8 cellular contexts compared by ENCODE assay signal in genomic region chr15:42921049-42921731, GRCh38. TPM values are rescaled to one million over a fixed set of nuclear protein-coding genes. Genes with fewer than 3 reads are reported as not detected.
DNase-seq lines count a peak whose midpoint lies in the region; ATAC-seq and TF ChIP-seq lines count a peak whose summit lies in the region.

No MANE protein-coding gene starts in this region.

- DNase-seq in AG09309 (ENCODE audit: low read depth) (no peak), GM23338 (ENCODE audit: low spot score) (peak; percentile 44), T-helper 9 cell (peak; percentile 20), left lobe of liver (ENCODE audit: low spot score) (peak; percentile 51), NCI-H446 treated with DMSO at 0.1 percent for 48 hours (lab: John Stamatoyannopoulos, UW) (no peak), GOT3 (lab: John Stamatoyannopoulos, UW) (no peak)
- peak; percentile 30 for DNase-seq in central memory CD4-positive, alpha-beta T cell
- peak in 2 of 3 experiments; percentile 22 to 27 for DNase-seq in stimulated activated CD4-positive, alpha-beta T cell treated with anti-CD3 and anti-CD28 coated beads, TNF-alpha, amount 100 ng/mL, for 24 hours (ENCODE audit: low read depth in 3 of 3)

- no peaks in the 10 kb centered on the region for H3K9me2 ChIP-seq in GM23338 (ENCODE audit: insufficient read depth)

- no peak for TF ChIP-seq CTCF in AG09309 (IDR thresholded peaks at IDR 0.05; ENCODE audit: control insufficient read depth, insufficient read depth, low read depth, low read length, missing control alignments)
- TF ChIP-seq CTCF in GM23338 (conservative IDR thresholded peaks at IDR 0.05; ENCODE audit: low read depth in 2 of 2) = no peak

- H3K27me3 Mint-ChIP-seq in GM23338 (ENCODE audit: insufficient read depth, low read depth, poor library complexity) = peaks cover 9% of the 10 kb centered on the region

- H3F3A ChIP-seq in GM23338 (replicated peaks; ENCODE audit: low read depth) = no peaks in the 10 kb centered on the region

- H4K20me1 ChIP-seq in GM23338 (replicated peaks; ENCODE audit: insufficient read depth) = peaks cover 8% of the 10 kb centered on the region; the same call in 1 of the 2 replicates

- H2AFZ ChIP-seq in GM23338 = peak overlapping the region; percentile 97

- H3K4me3 ChIP-seq in AG09309 (ENCODE audit: control insufficient read depth, low read depth, low read length) = peak overlapping the region; percentile 86
- peak overlapping the region; percentile 89 for H3K4me3 ChIP-seq in GM23338

- H3K4me2 ChIP-seq in GM23338 = peak overlapping the region; percentile 87

- H3K79me2 ChIP-seq in GM23338 (replicated peaks; ENCODE audit: insufficient read depth) = peaks cover 38% of the 10 kb centered on the region

- peaks cover 4% of the 10 kb centered on the region; the same call in 1 of the 2 replicates for H3K4me1 ChIP-seq in GM23338 (ENCODE audit: insufficient read depth)

- H3K27me3 ChIP-seq in GM23338 (ENCODE audit: insufficient read depth) = peaks cover 12% of the 10 kb centered on the region; the same call in 1 of the 2 replicates

- H3K27ac Mint-ChIP-seq in GM23338 = no peak overlapping the region

- H3K27ac ChIP-seq in GM23338 (ENCODE audit: low read depth) = no peak overlapping the region

- no peaks in the 10 kb centered on the region for H3K9me3 Mint-ChIP-seq in GM23338

- H3K36me3 Mint-ChIP-seq in GM23338 (ENCODE audit: low read depth) = no peaks in the 10 kb centered on the region

- no peaks in the 10 kb centered on the region for H3K36me3 ChIP-seq in GM23338 (ENCODE audit: insufficient read depth)

- peak; percentile 3 for ATAC-seq in GM23338
- ATAC-seq in left lobe of liver = peak; percentile 12

- H3K4me1 Mint-ChIP-seq in GM23338 = peaks cover 16% of the 10 kb centered on the region

- peak overlapping the region; percentile 98 for H3K4me3 Mint-ChIP-seq in GM23338

TF ChIP-seq in GM23338, 12 proteins besides CTCF, POLR2A, EP300 and RAD21:
- no peak for TF ChIP-seq CREB1 (CRISPR knock-in tag; IDR thresholded peaks at IDR 0.05; ENCODE audit: low read depth)
- TF ChIP-seq, protein P1, sequence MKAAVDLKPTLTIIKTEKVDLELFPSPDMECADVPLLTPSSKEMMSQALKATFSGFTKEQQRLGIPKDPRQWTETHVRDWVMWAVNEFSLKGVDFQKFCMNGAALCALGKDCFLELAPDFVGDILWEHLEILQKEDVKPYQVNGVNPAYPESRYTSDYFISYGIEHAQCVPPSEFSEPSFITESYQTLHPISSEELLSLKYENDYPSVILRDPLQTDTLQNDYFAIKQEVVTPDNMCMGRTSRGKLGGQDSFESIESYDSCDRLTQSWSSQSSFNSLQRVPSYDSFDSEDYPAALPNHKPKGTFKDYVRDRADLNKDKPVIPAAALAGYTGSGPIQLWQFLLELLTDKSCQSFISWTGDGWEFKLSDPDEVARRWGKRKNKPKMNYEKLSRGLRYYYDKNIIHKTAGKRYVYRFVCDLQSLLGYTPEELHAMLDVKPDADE (IDR thresholded peaks at IDR 0.05) = peak; percentile 64; the same call in 1 of the 2 replicates

RNA-seq across cellular contexts. Expression of gene TTBK2, which starts 0.6 kb away (rescaled TPM):
- total RNA-seq in GM23338 (2014; rRNA removed; shearing (Covaris generic)) = 14.3 and 15.9 TPM in 2 replicates
- 5.8 and 6.1 TPM in 2 replicates for polyA plus RNA-seq in GM23338 (2016; fragmentation: Nextera tagmentation; extraction: Ambion mirVana)
- total RNA-seq in left lobe of liver = 6.6 TPM

Comparison
In these comparisons a context has a peak if more than half of its experiments do, and no peak if none do; other contexts are left out.
1. DNase-seq: peak in GM23338 (single experiment), T-helper 9 cell (single experiment), central memory CD4-positive, alpha-beta T cell (single experiment), left lobe of liver (single experiment) and stimulated activated CD4-positive, alpha-beta T cell treated with anti-CD3 and anti-CD28 coated beads, TNF-alpha, amount 100 ng/mL, for 24 hours (2 of 3); none in AG09309 (single experiment), NCI-H446 treated with DMSO at 0.1 percent for 48 hours (single experiment) and GOT3 (single experiment).